In genomic region chr10:86536294-86536861, GRCh38 we compare ENCODE assay signal across 10 cellular contexts. TPM values are rescaled to one million over a fixed set of nuclear protein-coding genes. Genes with fewer than 3 reads are reported as not detected.
DNase-seq lines count a peak whose midpoint lies in the region; ATAC-seq and TF ChIP-seq lines count a peak whose summit lies in the region.
"Had no signal": no experiment of that assay in that cellular context is flagged by ENCODE, and none has a peak within 500 bp of the region (broad histone marks: within the 10 kb centered on the region; RNA-seq: fewer than 3 reads in every experiment).

No MANE protein-coding gene starts in this region.

- in situ Hi-C loops in KBM-7 (cut with MboI; ENCODE audit: low pct_unique_long_range_greater_than_20kb, low sequenced_read_pairs), result no loop called here

- H3K4me3 Mint-ChIP-seq in activated T-cell treated with anti-CD3 and anti-CD28 coated beads, Interleukin-2, amount 50 U/mL, for 24 hours, result peak overlapping the region; percentile 69

- DNase-seq in HCT116 (ENCODE audit: low read depth, low spot score) (no peak), left kidney (ENCODE audit: low read depth, low spot score) (peak; percentile 54), SK-N-SH (no peak), DMS53 treated with DMSO at 0.1 percent for 48 hours (lab: John Stamatoyannopoulos, UW; ENCODE audit: unreplicated experiment) (no peak), KBM-7 (no peak)
- peak; percentile 73 for DNase-seq in activated T-cell treated with anti-CD3 and anti-CD28 coated beads, Interleukin-2, amount 50 U/mL, for 24 hours
- DNase-seq in stimulated activated CD8-positive, alpha-beta memory T cell treated with anti-CD3 and anti-CD28 coated beads, Interleukin-7, amount 100 ng/mL, for 1 hour (ENCODE audit: low read depth in 2 of 2), result peak; percentile 13 to 16
- DNase-seq: foreskin melanocyte, NCI-H69 had no signal

- H3K27ac Mint-ChIP-seq in activated T-cell treated with anti-CD3 and anti-CD28 coated beads, Interleukin-2, amount 50 U/mL, for 24 hours, result peak overlapping the region; percentile 70

- WGBS in SK-N-SH (ENCODE audit: low lambda C conversion rate), result 95% methylated on average over 13 of the region's 40 CpGs

- H3K9ac ChIP-seq in HCT116 (ENCODE audit: low read length) (no peak overlapping the region), SK-N-SH (no peak overlapping the region)

- H3K9me3 Mint-ChIP-seq in activated T-cell treated with anti-CD3 and anti-CD28 coated beads, Interleukin-2, amount 50 U/mL, for 24 hours, result peaks cover 4% of the 10 kb centered on the region

- POLR2A ChIA-PET in HCT116 (lab: Charles Lee) (interaction anchor here (1.1 kb wide), 1 partner anchor 14 kb away, joined by 7 read pairs; the partner anchor contains the start of gene WAPL), SK-N-SH (lab: Yijun Ruan, JAX) (no interaction called here)

- peaks cover 30% of the 10 kb centered on the region for H3K4me1 Mint-ChIP-seq in activated T-cell treated with anti-CD3 and anti-CD28 coated beads, Interleukin-2, amount 50 U/mL, for 24 hours (ENCODE audit: low read depth)

- H3K27ac ChIP-seq in HCT116 (ENCODE audit: low read depth, low read length), result no peak overlapping the region; the same call in 1 of the 2 replicates
- H3K27ac ChIP-seq in SK-N-SH (ENCODE audit: low read depth in 2 of 2, low read length in 1 of 2), result no peak overlapping the region

- H3K36me3 ChIP-seq in HCT116 (ENCODE audit: control insufficient read depth in 1 of 2, insufficient read depth in 2 of 2, low read length in 2 of 2) (no peaks in the 10 kb centered on the region), SK-N-SH (replicated peaks in 1 of 2; ENCODE audit: control insufficient read depth in 1 of 2, insufficient read depth in 2 of 2, low read length in 1 of 2) (no peaks in the 10 kb centered on the region)

- TF ChIP-seq EP300 in SK-N-SH (IDR thresholded peaks at IDR 0.05; ENCODE audit: borderline replicate concordance in 1 of 2, low read depth in 1 of 2, low read length in 1 of 2), result no peak

- intact Hi-C loops in HCT116 (cut with micrococcal nuclease), result no loop called here

- no peaks in the 10 kb centered on the region for H3K79me2 ChIP-seq in HCT116 (ENCODE audit: insufficient read depth, low read length)
- H3K79me2 ChIP-seq in SK-N-SH (ENCODE audit: insufficient read depth), result no peaks in the 10 kb centered on the region

- TF ChIP-seq RAD21 in HCT116 (IDR thresholded peaks at IDR 0.05; ENCODE audit: low read depth) (no peak), SK-N-SH (IDR thresholded peaks at IDR 0.05; ENCODE audit: low read length) (no peak)

- no peaks in the 10 kb centered on the region for H3K27me3 ChIP-seq in HCT116 (ENCODE audit: insufficient read depth, low read length)
- H3K27me3 ChIP-seq in SK-N-SH (ENCODE audit: insufficient read depth), result no peaks in the 10 kb centered on the region

- no peaks in the 10 kb centered on the region for H3K36me3 Mint-ChIP-seq in activated T-cell treated with anti-CD3 and anti-CD28 coated beads, Interleukin-2, amount 50 U/mL, for 24 hours (ENCODE audit: low read depth)

- no peak for TF ChIP-seq CTCF in HCT116 (IDR thresholded peaks at IDR 0.05 in 2 of 3, conservative IDR thresholded peaks at IDR 0.05 in 1 of 3; ENCODE audit: borderline replicate concordance in 1 of 3, insufficient read depth in 1 of 3, low read depth in 2 of 3, low read length in 2 of 3)
- no peak for TF ChIP-seq CTCF in SK-N-SH (IDR thresholded peaks at IDR 0.05)

- no peaks in the 10 kb centered on the region for H3F3A ChIP-seq in SK-N-SH (replicated peaks; ENCODE audit: insufficient read depth)

- no peak for ATAC-seq in HCT116
- ATAC-seq in HG02610 (IDR thresholded peaks at IDR 0.05; ENCODE audit: unreplicated experiment), result no peak

- no peak overlapping the region for H3K4me3 ChIP-seq in HCT116 (replicated peaks in 1 of 2; ENCODE audit: low read depth in 1 of 2, low read length in 2 of 2)
- no peak overlapping the region for H3K4me3 ChIP-seq in SK-N-SH (ENCODE audit: low read depth in 2 of 2, low read length in 1 of 2)

- CTCF ChIA-PET in HCT116 (lab: Charles Lee), result no interaction called here
- CTCF ChIA-PET in SK-N-SH (lab: Yijun Ruan, JAX), result no interaction called here

- H4K20me1 ChIP-seq in HCT116 (ENCODE audit: insufficient read depth) (no peaks in the 10 kb centered on the region), SK-N-SH (ENCODE audit: insufficient read depth) (no peaks in the 10 kb centered on the region)

- peak overlapping the region; percentile 89; the same call in 1 of the 2 replicates for H3K4me2 ChIP-seq in HCT116 (ENCODE audit: low read length)
- H3K4me2 ChIP-seq in SK-N-SH, result no peak overlapping the region

- no peak for TF ChIP-seq POLR2A in HCT116 (IDR thresholded peaks at IDR 0.05; ENCODE audit: borderline replicate concordance, extremely low read depth, insufficient read depth, insufficient read length)

- no peaks in the 10 kb centered on the region for H3K9me2 ChIP-seq in HCT116 (ENCODE audit: insufficient read depth)
- no peaks in the 10 kb centered on the region for H3K9me2 ChIP-seq in SK-N-SH

- BruUV-seq in HCT116 (replicated peaks; lab: Mats Ljungman, UMichigan), result no TSS peak

- H3K27me3 Mint-ChIP-seq in activated T-cell treated with anti-CD3 and anti-CD28 coated beads, Interleukin-2, amount 50 U/mL, for 24 hours, result no peaks in the 10 kb centered on the region

- peaks cover 10 to 24% of the 10 kb centered on the region in 2 experiments for H3K4me1 ChIP-seq in HCT116 (ENCODE audit: control insufficient read depth in 1 of 2, insufficient read depth in 2 of 2, low read length in 2 of 2)
- H3K4me1 ChIP-seq in SK-N-SH (ENCODE audit: control insufficient read depth in 1 of 2, insufficient read depth in 2 of 2, low read depth in 1 of 2, low read length in 1 of 2), result peaks cover 0 to 5% of the 10 kb centered on the region in 2 experiments; a peak in 1 of 4 replicates

- H2AFZ ChIP-seq in HCT116 (ENCODE audit: low read depth, low read length, poor library complexity, severe bottlenecking), result no peak overlapping the region
- no peak overlapping the region for H2AFZ ChIP-seq in SK-N-SH (ENCODE audit: low read depth)

- RAD21 ChIA-PET in HCT116 (lab: Charles Lee; ENCODE audit: low non-redundant PET in 1 of 2, low total read pairs in 2 of 2, uncharacterized antibody in 2 of 2, unreplicated experiment in 2 of 2), result no interaction called here

- no peaks in the 10 kb centered on the region for H3K9me3 ChIP-seq in HCT116 (ENCODE audit: control insufficient read depth in 1 of 2, insufficient read depth in 1 of 2, low read depth in 1 of 2, low read length in 2 of 2)
- no peaks in the 10 kb centered on the region for H3K9me3 ChIP-seq in SK-N-SH

TF ChIP-seq in HCT116, 20 proteins besides CTCF, POLR2A, EP300 and RAD21 (continues in another document):
- TF ChIP-seq YY1 (IDR thresholded peaks at IDR 0.05; ENCODE audit: extremely low read depth, insufficient replicate concordance, low read depth, low read length) (no peak), ZFX (IDR thresholded peaks at IDR 0.05) (no peak), CEBPB (IDR thresholded peaks at IDR 0.05; ENCODE audit: low read depth) (no peak), EZH2 (IDR thresholded peaks at IDR 0.05) (no peak), FOSL1 (IDR thresholded peaks at IDR 0.05; ENCODE audit: low read depth) (no peak), SIN3A (IDR thresholded peaks at IDR 0.05; ENCODE audit: low read depth) (no peak), POLR2AphosphoS5 (IDR thresholded peaks at IDR 0.05; ENCODE audit: low read depth, low read length) (no peak), MAX (IDR thresholded peaks at IDR 0.05) (no peak)

TF ChIP-seq in SK-N-SH, 30 proteins besides CTCF, POLR2A, EP300 and RAD21 (continues in another document):
- TF ChIP-seq USF1 (IDR thresholded peaks at IDR 0.05; ENCODE audit: borderline replicate concordance, low read depth) (no peak), TCF12 (IDR thresholded peaks at IDR 0.05) (no peak), JUND (IDR thresholded peaks at IDR 0.05) (no peak), RCOR1 (IDR thresholded peaks at IDR 0.05; ENCODE audit: low read length) (no peak), MXI1 (IDR thresholded peaks at IDR 0.05; ENCODE audit: low read depth, low read length) (no peak), ELF1 (IDR thresholded peaks at IDR 0.05) (no peak), YY1 (IDR thresholded peaks at IDR 0.05; ENCODE audit: low read depth) (no peak), MAX (IDR thresholded peaks at IDR 0.05; ENCODE audit: low read depth) (no peak), FOSL2 (IDR thresholded peaks at IDR 0.05; ENCODE audit: borderline replicate concordance, low read depth) (no peak), IRF3 (IDR thresholded peaks at IDR 0.05; ENCODE audit: low read depth, low read length) (no peak), FOXJ3 (CRISPR knock-in tag; IDR thresholded peaks at IDR 0.05) (no peak)

RNA-seq across cellular contexts. Expression of gene WAPL, which starts 14.8 kb away (rescaled TPM):
- 37.5 TPM for total RNA-seq in HCT116 (2021; ENCODE audit: unreplicated experiment)
- 18.5 and 20.9 TPM in 2 replicates for polyA plus RNA-seq in HCT116 (2012)
- polyA plus RNA-seq in SK-N-SH (2012; rRNA removed), result 8.7 and 8.9 TPM in 2 replicates
- polyA plus RNA-seq in SK-N-SH (2012; cell fraction: cytosol; rRNA removed), result 12.4 and 14.5 TPM in 2 replicates
- 5.8 and 14.6 TPM in 2 replicates for polyA plus RNA-seq in SK-N-SH (2012; cell fraction: nucleus; rRNA removed)

Comparison
In these comparisons a context has a peak if more than half of its experiments do, and no peak if none do; other contexts are left out.
1. DNase-seq: peak in activated T-cell treated with anti-CD3 and anti-CD28 coated beads, Interleukin-2, amount 50 U/mL, for 24 hours (single experiment), left kidney (single experiment) and stimulated activated CD8-positive, alpha-beta memory T cell treated with anti-CD3 and anti-CD28 coated beads, Interleukin-7, amount 100 ng/mL, for 1 hour (2 of 2); none in HCT116 (single experiment), SK-N-SH (single experiment), DMS53 treated with DMSO at 0.1 percent for 48 hours (single experiment) and KBM-7 (single experiment).